10 cellular contexts compared by ENCODE assay signal in genomic region chr1:159854101-159854692, GRCh38. TPM values are rescaled to one million over a fixed set of nuclear protein-coding genes. Genes with fewer than 3 reads are reported as not detected.
DNase-seq lines count a peak whose midpoint lies in the region; ATAC-seq, FAIRE-seq and TF ChIP-seq lines count a peak whose summit lies in the region.
"Had no signal": no experiment of that assay in that cellular context is flagged by ENCODE, and none has a peak within 500 bp of the region (broad histone marks: within the 10 kb centered on the region; RNA-seq: fewer than 3 reads in every experiment).

No MANE protein-coding gene starts in this region.

- H3K27me3 Mint-ChIP-seq in activated T-helper 2 cell treated with anti-CD3 and anti-CD28 coated beads, Interferon-gamma antibody, Interleukin-2, Interleukin-4, amounts not matched to agents 10 μg/mL and 5 μg/mL and 100 μg/mL, durations not matched to agents 14 hours and 24 hours and 36 hours (ENCODE audit: low read depth): peaks cover 19% of the 10 kb centered on the region
- peaks cover 0 to under 1% (median 0%) of the 10 kb centered on the region in 5 donors for H3K27me3 Mint-ChIP-seq in naive thymus-derived CD8-positive, alpha-beta T cell

- no peaks in the 10 kb centered on the region for H3K9me3 Mint-ChIP-seq in activated T-helper 2 cell treated with anti-CD3 and anti-CD28 coated beads, Interferon-gamma antibody, Interleukin-2, Interleukin-4, amounts not matched to agents 10 μg/mL and 5 μg/mL and 100 μg/mL, durations not matched to agents 14 hours and 24 hours and 36 hours
- no peaks in the 10 kb centered on the region for H3K9me3 Mint-ChIP-seq in naive thymus-derived CD8-positive, alpha-beta T cell

- peaks cover 15% of the 10 kb centered on the region for H3K4me1 Mint-ChIP-seq in activated T-helper 2 cell treated with anti-CD3 and anti-CD28 coated beads, Interferon-gamma antibody, Interleukin-2, Interleukin-4, amounts not matched to agents 10 μg/mL and 5 μg/mL and 100 μg/mL, durations not matched to agents 14 hours and 24 hours and 36 hours (ENCODE audit: low read depth)
- peaks cover 20 to 42% (median 31%) of the 10 kb centered on the region in 4 donors for H3K4me1 Mint-ChIP-seq in naive thymus-derived CD8-positive, alpha-beta T cell

- FAIRE-seq in urothelium cell line (lab: Jason Lieb, UNC): no peak
- FAIRE-seq: endometrium, G401.6 had no signal

- peak overlapping the region; percentile 45 for H3K27ac Mint-ChIP-seq in activated T-helper 2 cell treated with anti-CD3 and anti-CD28 coated beads, Interferon-gamma antibody, Interleukin-2, Interleukin-4, amounts not matched to agents 10 μg/mL and 5 μg/mL and 100 μg/mL, durations not matched to agents 14 hours and 24 hours and 36 hours
- peak overlapping the region; percentile 85 to 96 (median 92) for H3K27ac Mint-ChIP-seq in naive thymus-derived CD8-positive, alpha-beta T cell

- POLR2A ChIA-PET in naive thymus-derived CD8-positive, alpha-beta T cell (lab: Charles Lee): interaction anchor here (0.9 to 1.3 kb wide), 8 partner anchors 26 to 72 kb away, joined by 3 to 7 read pairs (median 4); partner anchors contain the start of genes SLAMF8 and TAGLN2

- TF ChIP-seq CTCF in fibroblast of villous mesenchyme (IDR thresholded peaks at IDR 0.05; ENCODE audit: insufficient read depth, low read depth, low read length): no peak

- H3K4me3 ChIP-seq in fibroblast of villous mesenchyme (ENCODE audit: low read depth, low read length): peak overlapping the region; percentile 68

- ATAC-seq in naive thymus-derived CD8-positive, alpha-beta T cell: peak; percentile 16 to 21

- H3K4me3 Mint-ChIP-seq in activated T-helper 2 cell treated with anti-CD3 and anti-CD28 coated beads, Interferon-gamma antibody, Interleukin-2, Interleukin-4, amounts not matched to agents 10 μg/mL and 5 μg/mL and 100 μg/mL, durations not matched to agents 14 hours and 24 hours and 36 hours (ENCODE audit: low read depth): peak overlapping the region; percentile 80
- peak overlapping the region; percentile 79 to 98 (median 90) for H3K4me3 Mint-ChIP-seq in naive thymus-derived CD8-positive, alpha-beta T cell

- DNase-seq in NCI-H2107 treated with DMSO at 0.1 percent for 48 hours (lab: John Stamatoyannopoulos, UW; ENCODE audit: unreplicated experiment) (peak; percentile 63), NCI-H2107 (lab: John Stamatoyannopoulos, UW) (no peak), NCI-H146 treated with DMSO at 0.1 percent for 48 hours (lab: John Stamatoyannopoulos, UW; ENCODE audit: unreplicated experiment) (peak; percentile 22), fibroblast of villous mesenchyme (ENCODE audit: low read depth) (peak; percentile 56), urothelium cell line (ENCODE audit: low spot score) (peak; percentile 74), SIG-M5 treated with dmso at 0.1 percent for 504 hours (lab: John Stamatoyannopoulos, UW; ENCODE audit: unreplicated experiment) (no peak)
- DNase-seq in activated T-helper 2 cell treated with anti-CD3 and anti-CD28 coated beads, Interferon-gamma antibody, Interleukin-2, Interleukin-4, amounts not matched to agents 10 μg/mL and 5 μg/mL and 100 μg/mL, durations not matched to agents 14 hours and 24 hours and 36 hours (ENCODE audit: low spot score): no peak
- peak in 4 of 10 donors; percentile 9 to 31 (median 17) for DNase-seq in naive thymus-derived CD8-positive, alpha-beta T cell

- no peaks in the 10 kb centered on the region for H3K36me3 Mint-ChIP-seq in activated T-helper 2 cell treated with anti-CD3 and anti-CD28 coated beads, Interferon-gamma antibody, Interleukin-2, Interleukin-4, amounts not matched to agents 10 μg/mL and 5 μg/mL and 100 μg/mL, durations not matched to agents 14 hours and 24 hours and 36 hours (ENCODE audit: low read depth)
- peaks cover 0 to 5% (median 0%) of the 10 kb centered on the region in 3 donors for H3K36me3 Mint-ChIP-seq in naive thymus-derived CD8-positive, alpha-beta T cell

- intact Hi-C loops in activated T-helper 2 cell treated with anti-CD3 and anti-CD28 coated beads, Interferon-gamma antibody, Interleukin-2, Interleukin-4, amounts not matched to agents 10 μg/mL and 5 μg/mL and 100 μg/mL, durations not matched to agents 14 hours and 24 hours and 36 hours (cut with micrococcal nuclease): loop anchor here (1.0 to 5.0 kb wide), 3 partner anchors 38 to 74 kb away; partner anchors contain the start of gene DUSP23

RNA-seq across cellular contexts. Expression of gene VSIG8, which starts 8.3 kb away (rescaled TPM):
- not detected in 2 replicates for total RNA-seq in activated T-helper 2 cell treated with anti-CD3 and anti-CD28 coated beads, Interferon-gamma antibody, Interleukin-2, Interleukin-4, amounts not matched to agents 10 μg/mL and 5 μg/mL and 100 μg/mL, durations not matched to agents 14 hours and 24 hours and 36 hours
- total RNA-seq in fibroblast of villous mesenchyme: under 0.01 TPM in 1 of 2 replicates, not detected in the other
- not detected for total RNA-seq in naive thymus-derived CD8-positive, alpha-beta T cell
- polyA plus RNA-seq in naive thymus-derived CD8-positive, alpha-beta T cell: not detected

RNA-seq across cellular contexts. Expression of gene SLAMF8, which starts 27.5 kb away (rescaled TPM):
- 0.34 and 0.71 TPM in 2 replicates for total RNA-seq in activated T-helper 2 cell treated with anti-CD3 and anti-CD28 coated beads, Interferon-gamma antibody, Interleukin-2, Interleukin-4, amounts not matched to agents 10 μg/mL and 5 μg/mL and 100 μg/mL, durations not matched to agents 14 hours and 24 hours and 36 hours
- not detected in 2 replicates for total RNA-seq in fibroblast of villous mesenchyme
- total RNA-seq in naive thymus-derived CD8-positive, alpha-beta T cell: under 1 TPM; 0.10 to 0.36 TPM
- 1 to 10 TPM in 1 of 3 donors, under 1 TPM in 2; 0.47 to 3.0 (median 0.64) TPM for polyA plus RNA-seq in naive thymus-derived CD8-positive, alpha-beta T cell

RNA-seq across cellular contexts. Expression of gene CFAP45, which starts 45.8 kb away (rescaled TPM):
- 1.5 and 2.3 TPM in 2 replicates for total RNA-seq in activated T-helper 2 cell treated with anti-CD3 and anti-CD28 coated beads, Interferon-gamma antibody, Interleukin-2, Interleukin-4, amounts not matched to agents 10 μg/mL and 5 μg/mL and 100 μg/mL, durations not matched to agents 14 hours and 24 hours and 36 hours
- 0.32 and 0.43 TPM in 2 replicates for total RNA-seq in fibroblast of villous mesenchyme
- 1 to 10 TPM; 1.3 to 1.5 TPM for total RNA-seq in naive thymus-derived CD8-positive, alpha-beta T cell
- under 1 TPM in 1 of 3 donors, not detected in 2; 0.33 TPM for polyA plus RNA-seq in naive thymus-derived CD8-positive, alpha-beta T cell

RNA-seq across cellular contexts. Expression of gene FCRL6, which starts 52.0 kb away (rescaled TPM):
- not detected in 2 replicates for total RNA-seq in activated T-helper 2 cell treated with anti-CD3 and anti-CD28 coated beads, Interferon-gamma antibody, Interleukin-2, Interleukin-4, amounts not matched to agents 10 μg/mL and 5 μg/mL and 100 μg/mL, durations not matched to agents 14 hours and 24 hours and 36 hours
- total RNA-seq in fibroblast of villous mesenchyme: not detected in 2 replicates
- 1 to 10 TPM; 2.1 TPM for total RNA-seq in naive thymus-derived CD8-positive, alpha-beta T cell
- polyA plus RNA-seq in naive thymus-derived CD8-positive, alpha-beta T cell: 100 to 1,000 TPM in 1 of 3 donors, 1 to 10 TPM in 2; 2.1 to 127 (median 6.6) TPM

Comparison
In these comparisons a context has a peak if more than half of its experiments do, and no peak if none do; other contexts are left out.
1. DNase-seq: peak in NCI-H2107 treated with DMSO at 0.1 percent for 48 hours (single experiment), NCI-H146 treated with DMSO at 0.1 percent for 48 hours (single experiment), fibroblast of villous mesenchyme (single experiment) and urothelium cell line (single experiment); none in NCI-H2107 (single experiment), activated T-helper 2 cell treated with anti-CD3 and anti-CD28 coated beads, Interferon-gamma antibody, Interleukin-2, Interleukin-4, amounts not matched to agents 10 μg/mL and 5 μg/mL and 100 μg/mL, durations not matched to agents 14 hours and 24 hours and 36 hours (single experiment) and SIG-M5 treated with dmso at 0.1 percent for 504 hours (single experiment).